In the genomic region with DNA sequence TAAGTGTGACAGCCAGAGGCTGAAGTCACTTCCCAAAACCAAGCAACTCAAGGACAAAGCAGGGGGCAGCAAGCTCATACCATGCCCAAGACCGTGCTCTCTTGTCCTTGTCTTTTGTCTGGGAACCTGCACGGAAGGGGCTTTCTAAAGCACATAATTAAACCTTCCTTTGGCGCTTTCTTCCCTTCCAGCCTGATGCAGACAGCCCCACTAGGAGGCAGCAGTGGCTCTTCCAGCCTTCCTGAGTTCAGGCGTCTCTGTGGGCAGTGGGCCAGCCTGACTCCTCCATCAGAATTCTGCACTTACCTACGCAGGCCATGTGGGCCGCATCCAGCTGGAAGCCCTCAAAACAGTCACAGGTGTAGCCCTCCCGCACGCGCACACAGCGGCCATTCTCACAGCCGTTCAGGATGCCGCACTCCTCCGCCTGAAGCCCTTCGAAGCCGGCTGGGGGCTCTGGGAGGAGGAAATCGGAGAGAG, we compare ENCODE assay signal across 9 cellular contexts. TPM values are rescaled to one million over a fixed set of nuclear protein-coding genes. Genes with fewer than 3 reads are reported as not detected.
DNase-seq lines count a peak whose midpoint lies in the region; ATAC-seq, FAIRE-seq and TF ChIP-seq lines count a peak whose summit lies in the region.
"Had no signal": no experiment of that assay in that cellular context is flagged by ENCODE, and none has a peak within 500 bp of the region (broad histone marks: within the 10 kb centered on the region; RNA-seq: fewer than 3 reads in every experiment).

No MANE protein-coding gene starts in this region.

- H3K9me3 ChIP-seq in endothelial cell of umbilical vein (replicated peaks; ENCODE audit: control insufficient read depth, insufficient read depth, low read length): no peaks in the 10 kb centered on the region
- no peaks in the 10 kb centered on the region for H3K9me3 ChIP-seq in CD8-positive, alpha-beta T cell (ENCODE audit: low read length)
- H3K9me3 ChIP-seq: BLaER1 treated with 17β-estradiol and CSF1 and Interleukin-3, amounts not matched to agents 10 nM and 100 nM had no signal

- no peaks in the 10 kb centered on the region for H3K9me3 Mint-ChIP-seq in activated CD4-positive, alpha-beta T cell treated with anti-CD3 and anti-CD28 coated beads for 36 hours (ENCODE audit: low read depth)
- H3K9me3 Mint-ChIP-seq in activated CD4-positive, alpha-beta T cell treated with anti-CD3 and anti-CD28 coated beads, Interleukin-2, amount 10 ng/mL, durations not matched to agents 24 days and 14 days: no peaks in the 10 kb centered on the region
- H3K9me3 Mint-ChIP-seq in CD8-positive, alpha-beta T cell: no peaks in the 10 kb centered on the region
- no peaks in the 10 kb centered on the region for H3K9me3 Mint-ChIP-seq in stimulated activated naive CD8-positive, alpha-beta T cell treated with anti-CD3 and anti-CD28 coated beads, Interleukin-15, amount 100 ng/mL, for 72 hours

- BruUV-seq in endothelial cell of umbilical vein (replicated peaks; lab: Mats Ljungman, UMichigan): no TSS peak

- H3K27ac ChIP-seq in endothelial cell of umbilical vein (ENCODE audit: insufficient read depth, low read depth, low read length): no peak overlapping the region
- H3K27ac ChIP-seq in CD8-positive, alpha-beta T cell (ENCODE audit: low read depth, low read length): no peak overlapping the region
- H3K27ac ChIP-seq: BLaER1 treated with 17β-estradiol and CSF1 and Interleukin-3, amounts not matched to agents 10 nM and 100 nM had no signal

- H3K9me1 ChIP-seq in endothelial cell of umbilical vein (replicated peaks; ENCODE audit: control insufficient read depth, extremely low read depth, insufficient read depth, low read length): no peaks in the 10 kb centered on the region

- no peak for TF ChIP-seq POLR2A in endothelial cell of umbilical vein (IDR thresholded peaks at IDR 0.05; ENCODE audit: low read depth, low read length)

- no peak overlapping the region for H3K4me2 ChIP-seq in endothelial cell of umbilical vein (ENCODE audit: insufficient read depth, low read length)

- DNase-seq in activated CD4-positive, alpha-beta T cell treated with anti-CD3 and anti-CD28 coated beads for 36 hours: peak; percentile 27
- no peak for DNase-seq in activated CD4-positive, alpha-beta T cell treated with anti-CD3 and anti-CD28 coated beads, Interleukin-2, amount 10 ng/mL, durations not matched to agents 24 days and 14 days
- DNase-seq in NCI-H748 (lab: John Stamatoyannopoulos, UW; ENCODE audit: unreplicated experiment): peak; percentile 62
- peak; percentile 62 for DNase-seq in endothelial cell of umbilical vein (ENCODE audit: low read depth, low spot score)
- DNase-seq in midbrain (lab: John Stamatoyannopoulos, UW): peak; percentile 51
- DNase-seq in activated effector memory CD4-positive, alpha-beta T cell treated with Interleukin-2 at 50 U/mL for 16 hours: no peak
- DNase-seq in CD8-positive, alpha-beta T cell: no peak
- no peak for DNase-seq in stimulated activated naive CD8-positive, alpha-beta T cell treated with anti-CD3 and anti-CD28 coated beads, Interleukin-15, amount 100 ng/mL, for 72 hours

- no peaks in the 10 kb centered on the region for H3K4me1 Mint-ChIP-seq in activated CD4-positive, alpha-beta T cell treated with anti-CD3 and anti-CD28 coated beads for 36 hours
- no peaks in the 10 kb centered on the region for H3K4me1 Mint-ChIP-seq in activated CD4-positive, alpha-beta T cell treated with anti-CD3 and anti-CD28 coated beads, Interleukin-2, amount 10 ng/mL, durations not matched to agents 24 days and 14 days
- H3K4me1 Mint-ChIP-seq in CD8-positive, alpha-beta T cell (ENCODE audit: low read depth): peaks cover 6% of the 10 kb centered on the region
- H3K4me1 Mint-ChIP-seq in stimulated activated naive CD8-positive, alpha-beta T cell treated with anti-CD3 and anti-CD28 coated beads, Interleukin-15, amount 100 ng/mL, for 72 hours: peaks cover 18% of the 10 kb centered on the region

- H3K27me3 Mint-ChIP-seq in activated CD4-positive, alpha-beta T cell treated with anti-CD3 and anti-CD28 coated beads for 36 hours: no peaks in the 10 kb centered on the region
- H3K27me3 Mint-ChIP-seq in activated CD4-positive, alpha-beta T cell treated with anti-CD3 and anti-CD28 coated beads, Interleukin-2, amount 10 ng/mL, durations not matched to agents 24 days and 14 days: peaks cover 2% of the 10 kb centered on the region
- no peaks in the 10 kb centered on the region for H3K27me3 Mint-ChIP-seq in CD8-positive, alpha-beta T cell (ENCODE audit: low read depth)
- H3K27me3 Mint-ChIP-seq in stimulated activated naive CD8-positive, alpha-beta T cell treated with anti-CD3 and anti-CD28 coated beads, Interleukin-15, amount 100 ng/mL, for 72 hours: no peaks in the 10 kb centered on the region

- H3K79me2 ChIP-seq in endothelial cell of umbilical vein (ENCODE audit: control insufficient read depth, insufficient read depth, low read length): no peaks in the 10 kb centered on the region

- TF ChIP-seq CTCF in endothelial cell of umbilical vein (IDR thresholded peaks at IDR 0.05; ENCODE audit: extremely low read depth in 1 of 2, insufficient read depth in 1 of 2, low read depth in 1 of 2, low read length in 2 of 2): peak; percentile 60 to 74
- TF ChIP-seq CTCF in CD8-positive, alpha-beta T cell (IDR thresholded peaks at IDR 0.05): no peak

- CTCF ChIA-PET in activated CD4-positive, alpha-beta T cell treated with anti-CD3 and anti-CD28 coated beads for 36 hours (lab: Charles Lee): interaction anchor here (0.8 to 2.6 kb wide), 2 partner anchors 11 to 137 kb away, joined by 3 to 12 read pairs; no protein-coding TSS in a partner anchor
- CTCF ChIA-PET in endothelial cell of umbilical vein (lab: Charles Lee): no interaction called here
- CTCF ChIA-PET in CD8-positive, alpha-beta T cell (lab: Charles Lee): no interaction called here

- intact Hi-C loops in activated CD4-positive, alpha-beta T cell treated with anti-CD3 and anti-CD28 coated beads for 36 hours (cut with DNase I, micrococcal nuclease): no loop called here
- intact Hi-C loops in activated CD4-positive, alpha-beta T cell treated with anti-CD3 and anti-CD28 coated beads, Interleukin-2, amount 10 ng/mL, durations not matched to agents 24 days and 14 days (cut with micrococcal nuclease): no loop called here
- intact Hi-C loops in endothelial cell of umbilical vein (cut with micrococcal nuclease): loop anchor here (1.0 to 5.0 kb wide), 2 partner anchors 107 to 301 kb away; no protein-coding TSS in a partner anchor
- intact Hi-C loops in CD8-positive, alpha-beta T cell (cut with DNase I, micrococcal nuclease): no loop called here

- no peaks in the 10 kb centered on the region for H4K20me1 ChIP-seq in endothelial cell of umbilical vein (replicated peaks; ENCODE audit: control insufficient read depth, extremely low read depth, insufficient read depth, low read length)

- no peaks in the 10 kb centered on the region for H3K27me3 ChIP-seq in endothelial cell of umbilical vein (ENCODE audit: control insufficient read depth in 2 of 2, insufficient read depth in 2 of 2, low read length in 2 of 2)
- no peaks in the 10 kb centered on the region for H3K27me3 ChIP-seq in CD8-positive, alpha-beta T cell (ENCODE audit: insufficient read depth, low read length)

- H3K9ac ChIP-seq in endothelial cell of umbilical vein (replicated peaks; ENCODE audit: extremely low read depth, insufficient read depth, low read length): no peak overlapping the region

- no peak overlapping the region for H3K4me3 ChIP-seq in endothelial cell of umbilical vein (replicated peaks in 1 of 3; ENCODE audit: insufficient read depth in 1 of 3, low read depth in 1 of 3, low read length in 3 of 3)
- no peak overlapping the region for H3K4me3 ChIP-seq in CD8-positive, alpha-beta T cell (ENCODE audit: low read depth, low read length)
- H3K4me3 ChIP-seq: BLaER1 treated with 17β-estradiol and CSF1 and Interleukin-3, amounts not matched to agents 10 nM and 100 nM had no signal

- H3K36me3 ChIP-seq in endothelial cell of umbilical vein (ENCODE audit: control insufficient read depth in 2 of 2, extremely low read depth in 1 of 2, insufficient read depth in 2 of 2, low read length in 2 of 2): peaks cover 32 to 53% of the 10 kb centered on the region in 2 experiments
- no peaks in the 10 kb centered on the region for H3K36me3 ChIP-seq in CD8-positive, alpha-beta T cell (ENCODE audit: insufficient read depth, low read length)

- peaks cover 4% of the 10 kb centered on the region for H3K36me3 Mint-ChIP-seq in activated CD4-positive, alpha-beta T cell treated with anti-CD3 and anti-CD28 coated beads for 36 hours (ENCODE audit: low read depth)
- peaks cover 2% of the 10 kb centered on the region for H3K36me3 Mint-ChIP-seq in activated CD4-positive, alpha-beta T cell treated with anti-CD3 and anti-CD28 coated beads, Interleukin-2, amount 10 ng/mL, durations not matched to agents 24 days and 14 days (ENCODE audit: low read depth)
- peaks cover 17% of the 10 kb centered on the region for H3K36me3 Mint-ChIP-seq in CD8-positive, alpha-beta T cell

- H3K4me1 ChIP-seq in endothelial cell of umbilical vein (ENCODE audit: control insufficient read depth, extremely low read depth, insufficient read depth, low read length): no peaks in the 10 kb centered on the region
- no peaks in the 10 kb centered on the region for H3K4me1 ChIP-seq in CD8-positive, alpha-beta T cell (ENCODE audit: insufficient read depth, low read length)

- dilution Hi-C loops in endothelial cell of umbilical vein (cut with MboI; ENCODE audit: extremely low pct_ligation_motif_present, low sequenced_read_pairs): no loop called here

- no peak overlapping the region for H2AFZ ChIP-seq in endothelial cell of umbilical vein (ENCODE audit: low read depth, low read length)

- FAIRE-seq in endothelial cell of umbilical vein (lab: Jason Lieb, UNC): no peak

- POLR2A ChIA-PET in activated CD4-positive, alpha-beta T cell treated with anti-CD3 and anti-CD28 coated beads for 36 hours (lab: Charles Lee): no interaction called here
- POLR2A ChIA-PET in endothelial cell of umbilical vein (lab: Charles Lee): no interaction called here
- POLR2A ChIA-PET in CD8-positive, alpha-beta T cell (lab: Charles Lee): no interaction called here

- ATAC-seq in activated CD4-positive, alpha-beta T cell treated with anti-CD3 and anti-CD28 coated beads for 36 hours: no peak
- ATAC-seq in CD8-positive, alpha-beta T cell: no peak
- no peak for ATAC-seq in stimulated activated naive CD8-positive, alpha-beta T cell treated with anti-CD3 and anti-CD28 coated beads, Interleukin-15, amount 100 ng/mL, for 72 hours

- H3K27ac Mint-ChIP-seq in activated CD4-positive, alpha-beta T cell treated with anti-CD3 and anti-CD28 coated beads for 36 hours: no peak overlapping the region
- H3K27ac Mint-ChIP-seq in activated CD4-positive, alpha-beta T cell treated with anti-CD3 and anti-CD28 coated beads, Interleukin-2, amount 10 ng/mL, durations not matched to agents 24 days and 14 days: no peak overlapping the region
- no peak overlapping the region for H3K27ac Mint-ChIP-seq in CD8-positive, alpha-beta T cell
- peak overlapping the region in 1 of 2 donors; percentile 45 for H3K27ac Mint-ChIP-seq in stimulated activated naive CD8-positive, alpha-beta T cell treated with anti-CD3 and anti-CD28 coated beads, Interleukin-15, amount 100 ng/mL, for 72 hours

- H3K4me3 Mint-ChIP-seq in activated CD4-positive, alpha-beta T cell treated with anti-CD3 and anti-CD28 coated beads for 36 hours: no peak overlapping the region
- H3K4me3 Mint-ChIP-seq in activated CD4-positive, alpha-beta T cell treated with anti-CD3 and anti-CD28 coated beads, Interleukin-2, amount 10 ng/mL, durations not matched to agents 24 days and 14 days: no peak overlapping the region
- no peak overlapping the region for H3K4me3 Mint-ChIP-seq in CD8-positive, alpha-beta T cell
- H3K4me3 Mint-ChIP-seq in stimulated activated naive CD8-positive, alpha-beta T cell treated with anti-CD3 and anti-CD28 coated beads, Interleukin-15, amount 100 ng/mL, for 72 hours: no peak overlapping the region

RNA-seq across cellular contexts. Expression of a gene that starts 7.6 kb away (rescaled TPM):
- total RNA-seq in activated CD4-positive, alpha-beta T cell treated with anti-CD3 and anti-CD28 coated beads for 36 hours: 10 to 100 TPM; 29.5 to 35.9 TPM
- total RNA-seq in activated CD4-positive, alpha-beta T cell treated with anti-CD3 and anti-CD28 coated beads, Interleukin-2, amount 10 ng/mL, durations not matched to agents 24 days and 14 days: 20.0 and 20.8 TPM in 2 replicates
- total RNA-seq in endothelial cell of umbilical vein: 21.7 and 22.6 TPM in 2 replicates
- polyA plus RNA-seq in endothelial cell of umbilical vein: 25.7 and 29.6 TPM in 2 replicates
- 29.9 and 30.6 TPM in 2 replicates for polyA plus RNA-seq in endothelial cell of umbilical vein (2011; cell fraction: cytosol; rRNA removed)
- 11.3 and 13.2 TPM in 2 replicates for polyA plus RNA-seq in endothelial cell of umbilical vein (2011; cell fraction: nucleus; rRNA removed)
- 13.3 and 17.7 TPM in 2 replicates for polyA plus RNA-seq in endothelial cell of umbilical vein (2012)
- polyA minus RNA-seq in endothelial cell of umbilical vein: 5.1 and 5.4 TPM in 2 replicates
- polyA minus RNA-seq in endothelial cell of umbilical vein (2011; cell fraction: cytosol; rRNA and poly(A)+ RNA removed): 3.7 TPM
- polyA minus RNA-seq in endothelial cell of umbilical vein (2011; cell fraction: nucleus; rRNA and poly(A)+ RNA removed): 2.6 and 4.0 TPM in 2 replicates
- total RNA-seq in CD8-positive, alpha-beta T cell: 10 to 100 TPM; 18.6 to 24.0 TPM

RNA-seq across cellular contexts. Expression of a gene that starts 8.1 kb away (rescaled TPM):
- 10 to 100 TPM; 27.3 to 56.9 TPM for total RNA-seq in activated CD4-positive, alpha-beta T cell treated with anti-CD3 and anti-CD28 coated beads for 36 hours
- 12.3 and 15.5 TPM in 2 replicates for total RNA-seq in activated CD4-positive, alpha-beta T cell treated with anti-CD3 and anti-CD28 coated beads, Interleukin-2, amount 10 ng/mL, durations not matched to agents 24 days and 14 days
- 203 and 238 TPM in 2 replicates for total RNA-seq in endothelial cell of umbilical vein
- polyA plus RNA-seq in endothelial cell of umbilical vein: 405 and 406 TPM in 2 replicates
- 757 and 765 TPM in 2 replicates for polyA plus RNA-seq in endothelial cell of umbilical vein (2011; cell fraction: cytosol; rRNA removed)
- polyA plus RNA-seq in endothelial cell of umbilical vein (2011; cell fraction: nucleus; rRNA removed): 162 and 233 TPM in 2 replicates
- 431 and 445 TPM in 2 replicates for polyA plus RNA-seq in endothelial cell of umbilical vein (2012)
- 228 and 317 TPM in 2 replicates for polyA minus RNA-seq in endothelial cell of umbilical vein
- 31.7 TPM for polyA minus RNA-seq in endothelial cell of umbilical vein (2011; cell fraction: cytosol; rRNA and poly(A)+ RNA removed)
- 43.1 and 61.9 TPM in 2 replicates for polyA minus RNA-seq in endothelial cell of umbilical vein (2011; cell fraction: nucleus; rRNA and poly(A)+ RNA removed)
- 10 to 100 TPM; 24.6 to 25.4 TPM for total RNA-seq in CD8-positive, alpha-beta T cell

Comparison
In these comparisons a context has a peak if more than half of its experiments do, and no peak if none do; other contexts are left out.
1. DNase-seq: peak in activated CD4-positive, alpha-beta T cell treated with anti-CD3 and anti-CD28 coated beads for 36 hours (single experiment), NCI-H748 (single experiment), endothelial cell of umbilical vein (single experiment) and midbrain (single experiment); none in activated CD4-positive, alpha-beta T cell treated with anti-CD3 and anti-CD28 coated beads, Interleukin-2, amount 10 ng/mL, durations not matched to agents 24 days and 14 days (single experiment), activated effector memory CD4-positive, alpha-beta T cell treated with Interleukin-2 at 50 U/mL for 16 hours (single experiment), CD8-positive, alpha-beta T cell (0 of 7) and stimulated activated naive CD8-positive, alpha-beta T cell treated with anti-CD3 and anti-CD28 coated beads, Interleukin-15, amount 100 ng/mL, for 72 hours (0 of 2).